14 cellular contexts compared by ENCODE assay signal in the genomic region with DNA sequence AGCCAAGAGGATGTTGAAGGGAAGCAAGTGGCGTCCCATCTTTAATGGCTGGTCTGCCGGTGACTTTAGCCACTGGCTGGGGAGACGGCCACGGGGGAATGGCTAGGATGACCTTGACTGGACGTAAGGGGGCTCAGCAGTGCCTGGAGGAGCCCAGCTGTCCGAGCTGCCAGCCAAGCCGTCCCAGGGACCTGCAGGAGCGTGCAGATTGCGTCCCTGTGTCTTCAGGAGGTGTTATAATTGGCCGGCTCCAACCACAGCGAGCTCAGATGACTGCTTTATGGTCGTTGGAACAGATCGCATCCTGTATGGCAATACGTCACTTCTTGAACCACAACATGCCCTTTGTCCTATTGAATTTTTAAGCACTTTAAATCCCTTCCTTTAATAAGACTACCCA.
A peak's percentile ranks its signal among the peaks of the same experiment; 100 is the strongest.
DNase-seq lines count a peak whose midpoint lies in the region; ATAC-seq and TF ChIP-seq lines count a peak whose summit lies in the region.
"Had no signal": no experiment of that assay in that cellular context is flagged by ENCODE, and none has a peak within 500 bp of the region (broad histone marks: within the 10 kb centered on the region; RNA-seq: fewer than 3 reads in every experiment).

No MANE protein-coding gene starts in this region.

- DNase-seq in Right ventricle myocardium superior (peak; percentile 15), Right ventricle myocardium inferior (ENCODE audit: missing footprints) (no peak), osteoblast (ENCODE audit: insufficient read length, low spot score, missing footprints) (peak; percentile 11), NCI-H2081 (lab: John Stamatoyannopoulos, UW) (no peak)
- no peak for DNase-seq in effector CD8-positive, alpha-beta T cell (lab: John Stamatoyannopoulos, UW)
- DNase-seq: Calu3, KBM-7, NCI-H2227 treated with DMSO at 0.1 percent for 48 hours, NCI-H82 had no signal

- 80% methylated on average over 14 of the region's 14 CpGs for WGBS in esophagus, 2 donors

- H3K4me2 ChIP-seq in osteoblast (ENCODE audit: insufficient read depth, low read length) = no peak overlapping the region
- H3K4me2 ChIP-seq: A549 had no signal

- H3K4me1 ChIP-seq in esophagus (ENCODE audit: control insufficient read depth in 2 of 2, insufficient read depth in 2 of 2, low read length in 1 of 2) = peaks cover 0 to 23% of the 10 kb centered on the region in 2 donors
- H3K4me1 ChIP-seq in osteoblast (ENCODE audit: insufficient read depth, low read length) = peaks cover 15% of the 10 kb centered on the region
- H3K4me1 ChIP-seq: A549 had no signal

- H3K36me3 ChIP-seq in esophagus (ENCODE audit: control insufficient read depth in 2 of 2, insufficient read depth in 2 of 2, low read length in 1 of 2) (peaks cover 0 to 16% of the 10 kb centered on the region in 2 donors), osteoblast (ENCODE audit: insufficient read depth, low read length) (no peaks in the 10 kb centered on the region)

- no peak for ATAC-seq in Right ventricle myocardium superior (ENCODE audit: poor library complexity)
- ATAC-seq in Right ventricle myocardium inferior = no peak
- ATAC-seq in HG02938 (IDR thresholded peaks at IDR 0.05; ENCODE audit: unreplicated experiment) = no peak
- ATAC-seq: A549, HepG2 had no signal

- H3K79me2 ChIP-seq in osteoblast (ENCODE audit: insufficient read depth, low read length) = no peaks in the 10 kb centered on the region

- H2AFZ ChIP-seq in osteoblast (ENCODE audit: low read length) = no peak overlapping the region

- H3K27ac ChIP-seq in esophagus (ENCODE audit: low read depth in 2 of 2, low read length in 1 of 2) (peak overlapping the region; percentile 80 to 93), osteoblast (ENCODE audit: low read depth, low read length) (no peak overlapping the region)
- H3K27ac ChIP-seq: A549, BLaER1 had no signal

- intact Hi-C loops in Right ventricle myocardium superior (cut with DNase I) = no loop called here
- intact Hi-C loops in Right ventricle myocardium inferior (cut with DNase I) = no loop called here

- no peak overlapping the region for H3K4me3 ChIP-seq in esophagus (ENCODE audit: low read depth in 1 of 2, low read length in 2 of 2)
- no peak overlapping the region for H3K4me3 ChIP-seq in osteoblast (ENCODE audit: insufficient read depth, low read length)
- H3K4me3 ChIP-seq: A549, BLaER1 had no signal

- TF ChIP-seq CTCF in osteoblast (IDR thresholded peaks at IDR 0.05; ENCODE audit: extremely low read depth, low read depth, low read length) = no peak

- H3K27me3 ChIP-seq in esophagus (ENCODE audit: control insufficient read depth in 1 of 2, insufficient read depth in 2 of 2, low read length in 2 of 2) = no peaks in the 10 kb centered on the region
- H3K27me3 ChIP-seq in osteoblast (ENCODE audit: insufficient read depth, low read length) = no peaks in the 10 kb centered on the region
- H3K27me3 ChIP-seq: BLaER1 had no signal

- no peaks in the 10 kb centered on the region for H3K9me3 ChIP-seq in esophagus (ENCODE audit: control insufficient read depth in 2 of 2, insufficient read depth in 1 of 2, low read depth in 1 of 2, low read length in 1 of 2)
- H3K9me3 ChIP-seq in osteoblast (ENCODE audit: low read depth, low read length) = no peaks in the 10 kb centered on the region
- H3K9me3 ChIP-seq: A549, BLaER1 had no signal

- H4K20me1 ChIP-seq in osteoblast (ENCODE audit: insufficient read depth, low read length) = no peaks in the 10 kb centered on the region
- H4K20me1 ChIP-seq: BLaER1 had no signal

Comparison
In these comparisons a context has a peak if more than half of its experiments do, and no peak if none do; other contexts are left out.
1. DNase-seq: peak in Right ventricle myocardium superior (single experiment) and osteoblast (single experiment); none in Right ventricle myocardium inferior (single experiment), effector CD8-positive, alpha-beta T cell (single experiment) and NCI-H2081 (0 of 2).